8 cellular contexts compared by ENCODE assay signal in genomic region chr12:14995583-14996425, GRCh38. TPM values are rescaled to one million over a fixed set of nuclear protein-coding genes. Genes with fewer than 3 reads are reported as not detected.
DNase-seq lines count a peak whose midpoint lies in the region; ATAC-seq and TF ChIP-seq lines count a peak whose summit lies in the region.

No MANE protein-coding gene starts in this region.

- H3K23ac ChIP-seq in mesenchymal stem cell (ENCODE audit: low read length in 2 of 2) = no peak overlapping the region

- no peak overlapping the region for H2AK5ac ChIP-seq in mesenchymal stem cell (ENCODE audit: low read length, severe bottlenecking)

- H3K4ac ChIP-seq in mesenchymal stem cell (ENCODE audit: low read depth in 1 of 2, low read length in 2 of 2) = peak overlapping the region in 1 of 2 experiments; percentile 44

- ATAC-seq in HG03460 (IDR thresholded peaks at IDR 0.05; ENCODE audit: unreplicated experiment) = no peak

- H3K4me2 ChIP-seq in mesenchymal stem cell (ENCODE audit: low read length, poor library complexity, severe bottlenecking) = no peak overlapping the region

- H4K8ac ChIP-seq in mesenchymal stem cell (ENCODE audit: low read length) = no peak overlapping the region

- TF ChIP-seq CTCF in choroid plexus epithelial cell (conservative IDR thresholded peaks at IDR 0.05; ENCODE audit: low read depth, low read length) (peak; percentile 65), WERI-Rb-1 (IDR thresholded peaks at IDR 0.05; ENCODE audit: low read depth, low read length) (no peak)

- H3K36me3 ChIP-seq in NT2/D1 (ENCODE audit: insufficient read depth, insufficient read length, low read length) = no peaks in the 10 kb centered on the region
- no peaks in the 10 kb centered on the region for H3K36me3 ChIP-seq in mesenchymal stem cell (ENCODE audit: control insufficient read depth in 1 of 2, insufficient read depth in 2 of 2, low read depth in 1 of 2, low read length in 2 of 2)
- no peaks in the 10 kb centered on the region for H3K36me3 ChIP-seq in WERI-Rb-1

- H3K9me3 ChIP-seq in NT2/D1 (ENCODE audit: insufficient read depth, low read length) = no peaks in the 10 kb centered on the region
- H3K9me3 ChIP-seq in mesenchymal stem cell (ENCODE audit: control insufficient read depth, low read length) = no peaks in the 10 kb centered on the region
- H3K9me3 ChIP-seq in WERI-Rb-1 (ENCODE audit: severe bottlenecking) = peaks cover 2% of the 10 kb centered on the region

- peak overlapping the region in 1 of 2 experiments; percentile 14 for H2BK12ac ChIP-seq in mesenchymal stem cell (ENCODE audit: low read length in 2 of 2)

- no peak overlapping the region for H2BK5ac ChIP-seq in mesenchymal stem cell (ENCODE audit: low read depth, low read length, poor library complexity, severe bottlenecking)

- H3K4me3 ChIP-seq in NT2/D1 (ENCODE audit: insufficient read length, low read depth) = no peak overlapping the region
- no peak overlapping the region for H3K4me3 ChIP-seq in choroid plexus epithelial cell (ENCODE audit: low read depth, low read length)
- no peak overlapping the region for H3K4me3 ChIP-seq in mesenchymal stem cell (ENCODE audit: insufficient read depth in 1 of 2, low read depth in 1 of 2, low read length in 2 of 2)
- no peak overlapping the region for H3K4me3 ChIP-seq in WERI-Rb-1 (ENCODE audit: low read depth, low read length)

- no peak overlapping the region for H2BK120ac ChIP-seq in mesenchymal stem cell (ENCODE audit: low read depth, low read length)

- no peak overlapping the region for H3K14ac ChIP-seq in mesenchymal stem cell (ENCODE audit: low read length in 2 of 2)

- H3K18ac ChIP-seq in mesenchymal stem cell (ENCODE audit: low read depth in 1 of 2, low read length in 2 of 2) = no peak overlapping the region

- no peaks in the 10 kb centered on the region for H3K79me1 ChIP-seq in mesenchymal stem cell (replicated peaks; ENCODE audit: low read length, poor library complexity, severe bottlenecking)

- DNase-seq in DMS53 (lab: John Stamatoyannopoulos, UW) = peak; percentile 92
- peak; percentile 46 for DNase-seq in HT1080 (ENCODE audit: low read depth)
- peak; percentile 70 for DNase-seq in NT2/D1 (ENCODE audit: low read depth, low spot score)
- peak; percentile 89 for DNase-seq in choroid plexus epithelial cell (ENCODE audit: low read depth)
- peak; percentile 76 for DNase-seq in mesenchymal stem cell
- no peak for DNase-seq in NK-92 treated with Interleukin-12 subunit alpha and Interleukin-12 subunit beta, amount 100 ng/mL, for 24 hours (lab: John Stamatoyannopoulos, UW)
- no peak for DNase-seq in WERI-Rb-1

- no peak overlapping the region for H2AFZ ChIP-seq in mesenchymal stem cell (ENCODE audit: low read depth, low read length)

- 90% methylated on average over 1 of the region's 3 CpGs for WGBS in mesenchymal stem cell

- H3K4me1 ChIP-seq in NT2/D1 (ENCODE audit: insufficient read depth, insufficient read length) (no peaks in the 10 kb centered on the region), mesenchymal stem cell (ENCODE audit: control insufficient read depth, insufficient read depth, low read depth, low read length) (peaks cover 4% of the 10 kb centered on the region)

- no peak overlapping the region for H3K27ac ChIP-seq in mesenchymal stem cell (ENCODE audit: low read length, poor library complexity, severe bottlenecking)
- H3K27ac ChIP-seq in WERI-Rb-1 = no peak overlapping the region

- no peaks in the 10 kb centered on the region for H3K27me3 ChIP-seq in NT2/D1 (ENCODE audit: insufficient read depth, insufficient read length)
- no peaks in the 10 kb centered on the region for H3K27me3 ChIP-seq in mesenchymal stem cell (ENCODE audit: control insufficient read depth in 1 of 2, insufficient read depth in 1 of 2, low read length in 2 of 2)
- no peaks in the 10 kb centered on the region for H3K27me3 ChIP-seq in WERI-Rb-1 (ENCODE audit: insufficient read depth, low read depth, severe bottlenecking)

- H4K91ac ChIP-seq in mesenchymal stem cell (ENCODE audit: low read length) = no peak overlapping the region

- H3K9ac ChIP-seq in NT2/D1 (ENCODE audit: insufficient read length, low read depth) (no peak overlapping the region), mesenchymal stem cell (ENCODE audit: low read length) (no peak overlapping the region)

- no peak overlapping the region for H2BK15ac ChIP-seq in mesenchymal stem cell (ENCODE audit: low read depth, poor library complexity, severe bottlenecking)

RNA-seq across cellular contexts. Expression of gene PDE6H, which starts 23.0 kb away (rescaled TPM):
- not detected in 2 replicates for total RNA-seq in HT1080 (2014; rRNA removed; shearing (Covaris generic))
- polyA plus RNA-seq in HT1080 (2015; cell fraction: cytosol; rRNA removed) = not detected in 2 replicates
- not detected in 2 replicates for polyA plus RNA-seq in HT1080 (2015; cell fraction: nucleus; rRNA removed)
- polyA plus RNA-seq in mesenchymal stem cell (2013, experiment 1 of 2) = not detected
- not detected for polyA plus RNA-seq in mesenchymal stem cell (2013, experiment 2 of 2)

RNA-seq across cellular contexts. Expression of gene ARHGDIB, which starts 34.4 kb away (rescaled TPM):
- 140 and 167 TPM in 2 replicates for total RNA-seq in HT1080 (2014; rRNA removed; shearing (Covaris generic))
- 119 and 121 TPM in 2 replicates for polyA plus RNA-seq in HT1080 (2015; cell fraction: cytosol; rRNA removed)
- 54.1 and 70.9 TPM in 2 replicates for polyA plus RNA-seq in HT1080 (2015; cell fraction: nucleus; rRNA removed)
- polyA plus RNA-seq in mesenchymal stem cell (2013, experiment 1 of 2) = 46.6 TPM
- polyA plus RNA-seq in mesenchymal stem cell (2013, experiment 2 of 2) = 45.6 TPM

RNA-seq across cellular contexts. Expression of gene ERP27, which starts 57.5 kb away (rescaled TPM):
- total RNA-seq in HT1080 (2014; rRNA removed; shearing (Covaris generic)) = 0.03 TPM in 1 of 2 replicates, not detected in the other
- 0.11 TPM in 1 of 2 replicates, not detected in the other for polyA plus RNA-seq in HT1080 (2015; cell fraction: cytosol; rRNA removed)
- polyA plus RNA-seq in HT1080 (2015; cell fraction: nucleus; rRNA removed) = not detected in 2 replicates
- polyA plus RNA-seq in mesenchymal stem cell (2013, experiment 1 of 2) = 0.54 TPM
- polyA plus RNA-seq in mesenchymal stem cell (2013, experiment 2 of 2) = 0.11 TPM

Comparison
In these comparisons a context has a peak if more than half of its experiments do, and no peak if none do; other contexts are left out.
1. DNase-seq: peak in DMS53 (single experiment), HT1080 (single experiment), NT2/D1 (single experiment), choroid plexus epithelial cell (single experiment) and mesenchymal stem cell (single experiment); none in NK-92 treated with Interleukin-12 subunit alpha and Interleukin-12 subunit beta, amount 100 ng/mL, for 24 hours (single experiment) and WERI-Rb-1 (single experiment).